Comparison of ENCODE assay signal across 8 cellular contexts in the genomic region with DNA sequence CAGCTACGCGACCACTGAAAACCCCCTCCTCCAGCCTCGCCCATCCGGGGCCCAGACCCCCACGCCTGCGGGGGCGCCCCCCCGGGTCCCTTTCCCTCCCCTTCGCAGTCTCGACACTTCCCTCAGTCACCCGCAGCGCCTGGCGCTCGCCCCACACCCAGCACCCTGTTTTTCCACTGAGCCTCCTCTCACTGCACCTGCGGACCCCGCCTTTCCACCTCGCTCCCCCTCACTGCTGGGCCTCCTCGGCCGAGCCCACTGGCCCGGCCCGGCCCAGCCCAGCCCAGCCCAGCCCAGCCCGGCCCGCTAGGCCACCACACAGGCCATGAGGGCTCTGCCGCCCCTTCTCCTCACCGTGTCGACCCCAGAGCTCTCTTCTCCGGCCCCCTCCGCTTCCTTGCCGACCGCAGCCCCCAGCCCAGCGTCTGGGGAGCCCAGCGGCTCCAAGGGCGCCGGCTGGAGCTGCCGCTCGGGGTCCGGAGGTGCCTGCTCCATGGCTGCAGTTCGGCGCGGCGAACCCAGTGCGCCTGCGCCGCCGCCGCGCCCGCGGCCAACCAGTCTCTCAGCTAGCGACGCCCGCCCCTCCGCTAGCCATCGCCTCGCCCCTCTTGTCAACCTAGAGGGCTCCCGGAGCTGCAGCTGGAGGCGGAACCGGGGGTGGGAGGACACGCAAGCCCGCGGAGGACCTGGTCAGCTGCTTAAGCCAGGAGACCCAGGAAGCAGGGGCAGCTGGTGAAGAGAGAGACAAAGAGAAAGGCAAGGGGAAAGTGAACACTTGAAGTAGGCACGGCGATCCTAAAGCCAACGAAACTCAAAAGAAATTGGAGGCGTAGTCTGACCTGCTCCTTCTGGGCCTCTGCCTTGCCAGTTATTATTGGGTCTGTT. TPM values are rescaled to one million over a fixed set of nuclear protein-coding genes. Genes with fewer than 3 reads are reported as not detected.
A peak's percentile ranks its signal among the peaks of the same experiment; 100 is the strongest.
DNase-seq lines count a peak whose midpoint lies in the region; ATAC-seq and TF ChIP-seq lines count a peak whose summit lies in the region.

A gene (minus strand): TSS at position 525 of the 885 bp plus-strand sequence. CDS start 30 bp downstream, at position 495.

- peak within 1 kb of the TSS; percentile 78 for H3K9ac ChIP-seq in muscle layer of colon (ENCODE audit: low read length)

- POLR2A ChIA-PET in Panc1 (lab: Charles Lee) = interaction anchor here (0.6 to 0.7 kb wide), 5 partner anchors 15 to 899 kb away, joined by 3 to 12 read pairs (median 4); no protein-coding TSS in a partner anchor

- H3K4me1 Mint-ChIP-seq in activated T-cell treated with anti-CD3 and anti-CD28 coated beads, Interleukin-2, amount 50 U/mL, for 4 hours (ENCODE audit: low read depth) = peaks cover 31% of the 10 kb centered on the region

- H3K27me3 ChIP-seq in Panc1 (ENCODE audit: control insufficient read depth, insufficient read depth, low read length) (no peaks in the 10 kb centered on the region), muscle layer of colon (ENCODE audit: control insufficient read depth in 1 of 2, insufficient read depth in 2 of 2, low read length in 2 of 2) (no peaks in the 10 kb centered on the region)

- no peaks in the 10 kb centered on the region for H3K27me3 Mint-ChIP-seq in activated T-cell treated with anti-CD3 and anti-CD28 coated beads, Interleukin-2, amount 50 U/mL, for 4 hours (ENCODE audit: low read depth)

- DNase-seq in DMS53 treated with DMSO at 0.1 percent for 48 hours (lab: John Stamatoyannopoulos, UW; ENCODE audit: unreplicated experiment) (peak; percentile 76), KG1 (lab: John Stamatoyannopoulos, UW) (peak; percentile 88), Panc1 (ENCODE audit: low read depth, low spot score) (peak; percentile 45)
- DNase-seq in activated T-cell treated with anti-CD3 and anti-CD28 coated beads, Interleukin-2, amount 50 U/mL, for 4 hours = peak; percentile 75
- peak; percentile 67 to 70 for DNase-seq in stimulated activated CD8-positive, alpha-beta memory T cell treated with anti-CD3 and anti-CD28 coated beads, Interleukin-7, amount 100 ng/mL, for 1 hour (ENCODE audit: low read depth in 2 of 2)

- CTCF ChIA-PET in Panc1 (lab: Charles Lee) = interaction anchor here (0.5 to 0.6 kb wide), 3 partner anchors 61 to 81 kb away, joined by 4 to 8 read pairs (median 5); no protein-coding TSS in a partner anchor

- BruUV-seq in Panc1 (replicated peaks; lab: Mats Ljungman, UMichigan) = no TSS peak

- peaks cover 13% of the 10 kb centered on the region for H3K36me3 Mint-ChIP-seq in activated T-cell treated with anti-CD3 and anti-CD28 coated beads, Interleukin-2, amount 50 U/mL, for 4 hours (ENCODE audit: insufficient read depth)

- TF ChIP-seq CTCF in Panc1 (IDR thresholded peaks at IDR 0.05) = no peak

- H3K9me3 ChIP-seq in Panc1 (ENCODE audit: control insufficient read depth, insufficient read depth, low read depth, low read length) = no peaks in the 10 kb centered on the region
- H3K9me3 ChIP-seq in muscle layer of colon (ENCODE audit: low read length) = no peaks in the 10 kb centered on the region

- intact Hi-C loops in Panc1 (cut with micrococcal nuclease; ENCODE audit: unreplicated experiment) = no loop called here

- no peaks in the 10 kb centered on the region for H3K9me3 Mint-ChIP-seq in activated T-cell treated with anti-CD3 and anti-CD28 coated beads, Interleukin-2, amount 50 U/mL, for 4 hours

- H3K36me3 ChIP-seq in Panc1 (ENCODE audit: control insufficient read depth, insufficient read depth, low read length) = no peaks in the 10 kb centered on the region; the same call in 1 of the 2 replicates
- no peaks in the 10 kb centered on the region for H3K36me3 ChIP-seq in muscle layer of colon (ENCODE audit: insufficient read depth, low read length)

- H3K4me3 ChIP-seq in Panc1 (ENCODE audit: low read depth in 2 of 2, low read length in 2 of 2) (peak within 1 kb of the TSS; percentile 69 to 95), muscle layer of colon (ENCODE audit: low read depth in 1 of 2, low read length in 2 of 2) (peak within 1 kb of the TSS; percentile 85 to 95)

- H3K4me3 Mint-ChIP-seq in activated T-cell treated with anti-CD3 and anti-CD28 coated beads, Interleukin-2, amount 50 U/mL, for 4 hours = peak within 1 kb of the TSS; percentile 94

- H3K4me1 ChIP-seq in Panc1 (ENCODE audit: control insufficient read depth, insufficient read depth, low read length) (0 out of 2 replicates have a peak, but pooled peaks cover 3% of the 10 kb centered on the region), muscle layer of colon (ENCODE audit: insufficient read depth, low read length) (peaks cover 9% of the 10 kb centered on the region)

- in situ Hi-C loops in Panc1 (cut with HindIII; ENCODE audit: low pct_unique_long_range_greater_than_20kb, low sequenced_read_pairs) = no loop called here

- ATAC-seq in GM21737 (IDR thresholded peaks at IDR 0.05; ENCODE audit: unreplicated experiment) (peak; percentile 79), Panc1 (peak; percentile 100), esophagus mucosa (peak; percentile 97)
- ATAC-seq in activated T-cell treated with anti-CD3 and anti-CD28 coated beads, Interleukin-2, amount 50 U/mL, for 4 hours = peak; percentile 99 to 100

- H3K27ac ChIP-seq in Panc1 (ENCODE audit: low read length) (peak within 1 kb of the TSS; percentile 67), muscle layer of colon (ENCODE audit: low read depth, low read length) (peak within 1 kb of the TSS; percentile 81)

RNA-seq across cellular contexts. Expression of the gene that starts here (rescaled TPM):
- 34.3 TPM for total RNA-seq in Panc1 (2021; ENCODE audit: unreplicated experiment)
- polyA plus RNA-seq in Panc1 (2012; ENCODE audit: insufficient read length) = 15.9 TPM
- 10 to 100 TPM; 38.3 to 44.4 (median 41.8) TPM for total RNA-seq in activated T-cell treated with anti-CD3 and anti-CD28 coated beads, Interleukin-2, amount 50 U/mL, for 4 hours
- 20.3 TPM for total RNA-seq in esophagus mucosa

Comparison
In these comparisons a context has a peak if more than half of its experiments do, and no peak if none do; other contexts are left out.
1. Peak in every context shown above with its lines: DNase-seq, ATAC-seq, H3K4me3 ChIP-seq and H3K27ac ChIP-seq.